In the genomic region with DNA sequence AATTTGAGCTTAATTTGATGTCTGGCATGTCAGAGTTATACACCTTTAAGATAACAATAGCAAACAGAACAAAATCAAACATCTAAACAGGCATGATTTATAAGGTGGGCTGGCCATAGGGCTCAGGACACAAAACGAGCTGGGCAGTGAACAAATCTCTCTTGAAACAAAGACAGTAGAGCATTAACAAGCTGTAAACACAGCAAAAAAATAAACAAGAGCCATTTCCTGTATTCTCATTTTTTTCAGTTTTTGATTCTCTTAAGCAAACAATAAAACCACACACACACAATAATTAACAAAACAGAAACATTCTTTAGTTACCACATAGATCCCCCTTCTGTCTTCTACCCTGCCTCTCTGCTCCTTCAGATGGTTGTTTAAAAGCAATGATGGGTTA, we compare ENCODE assay signal across 12 cellular contexts.
"Had no signal": no experiment of that assay in that cellular context is flagged by ENCODE, and none has a peak within 500 bp of the region (broad histone marks: within the 10 kb centered on the region; RNA-seq: fewer than 3 reads in every experiment).

No MANE protein-coding gene starts in this region.

- H3K9me3 Mint-ChIP-seq: stimulated activated naive CD8-positive, alpha-beta T cell treated with anti-CD3 and anti-CD28 coated beads, Interleukin-15, amount 100 ng/mL, for 72 hours had no signal

- H3K27ac ChIP-seq: esophagus muscularis mucosa, spleen had no signal

- H3K27me3 Mint-ChIP-seq: stimulated activated naive CD8-positive, alpha-beta T cell treated with anti-CD3 and anti-CD28 coated beads, Interleukin-15, amount 100 ng/mL, for 72 hours had no signal

- H3K27ac Mint-ChIP-seq: nephron; stimulated activated naive CD8-positive, alpha-beta T cell treated with anti-CD3 and anti-CD28 coated beads, Interleukin-15, amount 100 ng/mL, for 72 hours had no signal

- ATAC-seq: sciatic nerve; stimulated activated naive CD8-positive, alpha-beta T cell treated with anti-CD3 and anti-CD28 coated beads, Interleukin-15, amount 100 ng/mL, for 72 hours had no signal

- H3K4me1 Mint-ChIP-seq: nephron; stimulated activated naive CD8-positive, alpha-beta T cell treated with anti-CD3 and anti-CD28 coated beads, Interleukin-15, amount 100 ng/mL, for 72 hours had no signal

- H3K4me3 Mint-ChIP-seq: nephron; stimulated activated naive CD8-positive, alpha-beta T cell treated with anti-CD3 and anti-CD28 coated beads, Interleukin-15, amount 100 ng/mL, for 72 hours had no signal

- DNase-seq: activated CD4-positive, alpha-beta T cell treated with anti-CD3 and anti-CD28 coated beads for 1 hour; activated CD4-positive, alpha-beta T cell treated with anti-CD3 and anti-CD28 coated beads, Interleukin-2, amount 50 U/mL, for 4 hours; activated naive CD4-positive, alpha-beta T cell treated with Interleukin-2 at 50 U/mL for 16 hours; activated T-cell treated with anti-CD3 and anti-CD28 coated beads for 4 hours; glutamatergic neuron; occipital lobe; spleen; stimulated activated naive CD8-positive, alpha-beta T cell treated with anti-CD3 and anti-CD28 coated beads, Interleukin-15, amount 100 ng/mL, for 72 hours; T-helper 1 cell had no signal
